In genomic region chr14:88069677-88070076, GRCh38 we compare ENCODE assay signal across 20 cellular contexts.
"Had no signal": no experiment of that assay in that cellular context is flagged by ENCODE, and none has a peak within 500 bp of the region (broad histone marks: within the 10 kb centered on the region; RNA-seq: fewer than 3 reads in every experiment).

No MANE protein-coding gene starts in this region.

- H3K27me3 ChIP-seq: colonic mucosa, esophagus muscularis mucosa, suprapubic skin had no signal

- H3K36me3 ChIP-seq: colonic mucosa, esophagus muscularis mucosa, lower lobe of right lung, prostate gland, suprapubic skin had no signal

- DNase-seq: activated CD4-positive, alpha-beta T cell treated with anti-CD3 and anti-CD28 coated beads, Interleukin-2, amount 50 U/mL, for 1 hour; activated naive CD8-positive, alpha-beta T cell treated with anti-CD3 and anti-CD28 coated beads for 36 hours; central memory CD4-positive, alpha-beta T cell; colonic mucosa; left colon; lower lobe of right lung; right cardiac atrium; stimulated activated CD4-positive, alpha-beta T cell treated with anti-CD3 and anti-CD28 coated beads, Interleukin-4, amount 100 ng/mL, for 4 hours; stimulated activated CD8-positive, alpha-beta memory T cell treated with anti-CD3 and anti-CD28 coated beads, Interleukin-4, amount 100 ng/mL, for 48 hours; trophoblast cell had no signal

- FAIRE-seq: islet of Langerhans had no signal

- H3K9me3 ChIP-seq: colonic mucosa, esophagus muscularis mucosa, lower lobe of right lung, prostate gland, suprapubic skin had no signal

- H3K27me3 Mint-ChIP-seq: activated naive CD8-positive, alpha-beta T cell treated with anti-CD3 and anti-CD28 coated beads for 36 hours had no signal

- H3K36me3 Mint-ChIP-seq: activated naive CD8-positive, alpha-beta T cell treated with anti-CD3 and anti-CD28 coated beads for 36 hours; brain; mesothelial cell of epicardium had no signal

- H3K4me1 Mint-ChIP-seq: activated naive CD8-positive, alpha-beta T cell treated with anti-CD3 and anti-CD28 coated beads for 36 hours; brain; mesothelial cell of epicardium had no signal

- H3K27ac Mint-ChIP-seq: activated naive CD8-positive, alpha-beta T cell treated with anti-CD3 and anti-CD28 coated beads for 36 hours; activated T-helper 1 cell treated with anti-CD3 and anti-CD28 coated beads, Interleukin-12 subunit alpha, Interleukin-12 subunit beta, Interleukin-2, Interleukin-4 antibody, amounts not matched to agents 30 ng/mL and 10 ng/mL and 1 ng/mL, durations not matched to agents 14 hours and 24 hours and 36 hours; brain; mesothelial cell of epicardium; stimulated activated naive CD8-positive, alpha-beta T cell treated with anti-CD3 and anti-CD28 coated beads, Interleukin-15, Interleukin-2, amounts not matched to agents 100 ng/mL and 50 ng/mL, for 24 hours had no signal

- H3K4me1 ChIP-seq: colonic mucosa, esophagus muscularis mucosa, lower lobe of right lung, prostate gland, suprapubic skin had no signal

- ATAC-seq: activated CD4-positive, CD25-positive, alpha-beta regulatory T cell treated with anti-CD3 and anti-CD28 coated beads, Interleukin-2, amount 50 U/mL, for 24 hours; left colon; lower lobe of right lung; right cardiac atrium had no signal

- H3K27ac ChIP-seq: colonic mucosa, esophagus muscularis mucosa, lower lobe of right lung, prostate gland, suprapubic skin had no signal

- H3K4me2 ChIP-seq: smooth muscle cell had no signal

- H3K4me3 ChIP-seq: colonic mucosa, esophagus muscularis mucosa, lower lobe of right lung, prostate gland, smooth muscle cell, suprapubic skin had no signal

- H3K4me3 Mint-ChIP-seq: activated naive CD8-positive, alpha-beta T cell treated with anti-CD3 and anti-CD28 coated beads for 36 hours; activated T-helper 1 cell treated with anti-CD3 and anti-CD28 coated beads, Interleukin-12 subunit alpha, Interleukin-12 subunit beta, Interleukin-2, Interleukin-4 antibody, amounts not matched to agents 30 ng/mL and 10 ng/mL and 1 ng/mL, durations not matched to agents 14 hours and 24 hours and 36 hours; brain; mesothelial cell of epicardium; stimulated activated naive CD8-positive, alpha-beta T cell treated with anti-CD3 and anti-CD28 coated beads, Interleukin-15, Interleukin-2, amounts not matched to agents 100 ng/mL and 50 ng/mL, for 24 hours had no signal
